ENCODE assay signal across 20 cellular contexts in the genomic region with DNA sequence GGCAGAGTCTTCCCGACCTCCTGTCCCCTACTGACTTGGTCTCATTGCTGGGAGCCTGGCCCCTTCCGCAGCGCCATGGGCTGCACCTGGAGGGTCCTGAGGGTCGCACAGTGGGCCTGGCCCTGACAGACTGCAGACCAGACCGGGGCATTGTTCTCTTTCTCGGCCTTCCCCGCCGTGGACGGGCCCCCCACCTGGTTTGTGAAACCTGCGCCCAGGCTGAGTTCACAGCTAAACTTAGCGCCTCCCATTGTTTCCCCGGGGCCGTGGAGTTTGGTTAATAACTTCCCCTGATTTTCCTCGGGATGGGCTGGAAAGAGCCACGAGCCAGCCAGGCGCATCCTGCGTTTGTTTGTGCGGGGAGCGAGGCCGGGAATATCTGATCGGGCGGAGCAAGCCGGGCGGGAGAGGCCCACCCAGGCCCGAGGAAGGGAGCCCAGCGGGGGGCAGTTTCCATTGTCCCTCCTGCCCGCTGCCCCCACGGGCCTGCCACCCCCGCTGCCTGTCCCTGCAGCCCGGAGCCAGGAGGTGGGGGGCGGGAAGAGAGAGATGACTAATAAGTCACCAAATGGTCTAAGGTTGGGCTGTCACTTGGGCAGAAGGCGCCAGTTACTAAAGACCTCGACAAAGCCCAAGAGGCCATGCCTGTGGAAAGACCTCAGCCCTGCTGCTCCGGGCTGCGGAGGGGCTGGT. TPM values are rescaled to one million over a fixed set of nuclear protein-coding genes. Genes with fewer than 3 reads are reported as not detected.
A peak's percentile ranks its signal among the peaks of the same experiment; 100 is the strongest.
DNase-seq lines count a peak whose midpoint lies in the region; ATAC-seq and TF ChIP-seq lines count a peak whose summit lies in the region.
"Had no signal": no experiment of that assay in that cellular context is flagged by ENCODE, and none has a peak within 500 bp of the region (broad histone marks: within the 10 kb centered on the region; RNA-seq: fewer than 3 reads in every experiment).

No MANE protein-coding gene starts in this region.

- no peak for TF ChIP-seq EP300 in stomach (IDR thresholded peaks at IDR 0.05)

- H3K27me3 Mint-ChIP-seq in glutamatergic neuron (ENCODE audit: unreplicated experiment): peaks cover 2% of the 10 kb centered on the region

- no peak overlapping the region for H3K4me3 Mint-ChIP-seq in glutamatergic neuron (ENCODE audit: unreplicated experiment)
- H3K4me3 Mint-ChIP-seq: GM23338 had no signal

- H3K4me1 ChIP-seq in right cardiac atrium (ENCODE audit: control insufficient read depth, insufficient read depth, low read length) (no peaks in the 10 kb centered on the region), stomach (peaks cover 23 to 46% (median 27%) of the 10 kb centered on the region in 4 donors)

- H3K4me1 Mint-ChIP-seq in glutamatergic neuron (ENCODE audit: low read depth, unreplicated experiment): peaks cover 6% of the 10 kb centered on the region
- H3K4me1 Mint-ChIP-seq: GM23338 had no signal

- 51% methylated on average over 35 of the region's 35 CpGs for WGBS in right cardiac atrium
- WGBS in stomach, 5 donors: 66 to 79% (median 75%) methylated on average over 30 to 35 of the region's 35 CpGs

- peaks cover 8% of the 10 kb centered on the region for H3K36me3 Mint-ChIP-seq in glutamatergic neuron (ENCODE audit: unreplicated experiment)

- H3K4me3 ChIP-seq in right cardiac atrium (ENCODE audit: low read length) (no peak overlapping the region), stomach (no peak overlapping the region)
- H3K4me3 ChIP-seq: GM23338 had no signal

- H3K9me3 Mint-ChIP-seq in glutamatergic neuron (ENCODE audit: unreplicated experiment): peaks cover 5% of the 10 kb centered on the region

- no peak overlapping the region for H3K27ac Mint-ChIP-seq in glutamatergic neuron (ENCODE audit: unreplicated experiment)
- H3K27ac Mint-ChIP-seq: GM23338 had no signal

- intact Hi-C loops in Right ventricle myocardium superior (cut with DNase I): no loop called here
- intact Hi-C loops in Right ventricle myocardium inferior (cut with DNase I): loop anchor here (10.0 kb wide), 1 partner anchor 121 kb away; no protein-coding TSS in a partner anchor
- intact Hi-C loops in right cardiac atrium (cut with DNase I): loop anchor here in 2 of 4 donors (10.0 kb wide), 3 partner anchors 351 to 591 kb away; partner anchors contain the start of gene PRDM16 (in 1 of the 2)
- intact Hi-C loops in stomach (cut with DNase I; ENCODE audit: low total_unique reads): no loop called here

- DNase-seq in Right ventricle myocardium superior: peak; percentile 69
- DNase-seq in Right ventricle myocardium inferior (ENCODE audit: missing footprints): no peak
- peak; percentile 59 for DNase-seq in glutamatergic neuron
- DNase-seq in right cardiac atrium: peak; percentile 50 to 74 (median 67)
- DNase-seq in stomach: no peak
- no peak for DNase-seq in stimulated activated CD4-positive, alpha-beta T cell treated with anti-CD3 and anti-CD28 coated beads, Interleukin-1b, Interleukin-23, amount 100 ng/mL, for 48 hours
- no peak for DNase-seq in KG1 (lab: John Stamatoyannopoulos, UW)
- no peak for DNase-seq in left lobe of liver (ENCODE audit: low spot score)
- DNase-seq: 8988T, DND-41, MV-4-11, NCI-H1694 treated with DMSO at 0.1 percent for 48 hours, NCI-H510A, NCI-H82, SIG-M5 had no signal

- no peak for TF ChIP-seq CTCF in glutamatergic neuron (IDR thresholded peaks at IDR 0.05; ENCODE audit: partially characterized antibody, unreplicated experiment)
- no peak for TF ChIP-seq CTCF in stomach (IDR thresholded peaks at IDR 0.05)

- peaks cover 0 to 20% (median 14%) of the 10 kb centered on the region in 4 donors for H3K36me3 ChIP-seq in stomach

- H3K27ac ChIP-seq in right cardiac atrium (ENCODE audit: low read length) (peak overlapping the region; percentile 57), stomach (peak overlapping the region in 3 of 5 donors; percentile 20 to 85 (median 84))
- H3K27ac ChIP-seq: KMS-11 had no signal

- TF ChIP-seq POLR2A in stomach (IDR thresholded peaks at IDR 0.05): no peak

- ATAC-seq in Right ventricle myocardium superior (ENCODE audit: poor library complexity) (peak; percentile 16), Right ventricle myocardium inferior (no peak), right cardiac atrium (peak in 1 of 2 donors; percentile 76), left lobe of liver (no peak)
- ATAC-seq: GM23338, HCT116 had no signal

- H3K27me3 ChIP-seq in right cardiac atrium (ENCODE audit: control insufficient read depth, insufficient read depth) (no peaks in the 10 kb centered on the region), stomach (peaks cover 0 to 78% (median 0%) of the 10 kb centered on the region in 3 donors)

- H3K9me3 ChIP-seq in right cardiac atrium (ENCODE audit: control insufficient read depth, low read length) (no peaks in the 10 kb centered on the region), stomach (peaks cover 6 to 16% (median 12%) of the 10 kb centered on the region in 4 donors)

RNA-seq across cellular contexts. Expression of gene ARHGEF16, which starts 39.1 kb away (rescaled TPM):
- 0.89 TPM for total RNA-seq in Right ventricle myocardium superior
- total RNA-seq in Right ventricle myocardium inferior: 1.4 TPM
- total RNA-seq in glutamatergic neuron (ENCODE audit: unreplicated experiment): 0.34 TPM
- 1 to 10 TPM in 3 of 4 donors, under 1 TPM in 1; 0.28 to 2.5 (median 1.8) TPM for total RNA-seq in right cardiac atrium
- polyA plus RNA-seq in right cardiac atrium: 1.4 TPM
- total RNA-seq in stomach: 100 to 1,000 TPM in 2 of 5 donors, 10 to 100 TPM in 3; 16.9 to 149 (median 51.0) TPM
- polyA plus RNA-seq in stomach: 10 to 100 TPM; 14.6 to 28.4 (median 23.1) TPM
- total RNA-seq in left lobe of liver: 8.1 TPM
- total RNA-seq: RPMI7951 had no signal
- polyA plus RNA-seq: AG04450 had no signal

Comparison
In these comparisons a context has a peak if more than half of its experiments do, and no peak if none do; other contexts are left out.
1. DNase-seq: peak in Right ventricle myocardium superior (single experiment), glutamatergic neuron (single experiment) and right cardiac atrium (3 of 3); none in Right ventricle myocardium inferior (single experiment), stomach (single experiment), stimulated activated CD4-positive, alpha-beta T cell treated with anti-CD3 and anti-CD28 coated beads, Interleukin-1b, Interleukin-23, amount 100 ng/mL, for 48 hours (single experiment), KG1 (single experiment) and left lobe of liver (single experiment).